23 cellular contexts compared by ENCODE assay signal in genomic region chr11:12778506-12778905, GRCh38.
DNase-seq lines count a peak whose midpoint lies in the region; ATAC-seq and TF ChIP-seq lines count a peak whose summit lies in the region.
"Had no signal": no experiment of that assay in that cellular context is flagged by ENCODE, and none has a peak within 500 bp of the region (broad histone marks: within the 10 kb centered on the region; RNA-seq: fewer than 3 reads in every experiment).

No MANE protein-coding gene starts in this region.

- H3K4me3 ChIP-seq in SJCRH30 = no peak overlapping the region
- H3K4me3 ChIP-seq in fibroblast of lung (replicated peaks in 1 of 4; ENCODE audit: control extremely low read depth in 1 of 4, insufficient read depth in 1 of 4, low read depth in 3 of 4, low read length in 4 of 4) = no peak overlapping the region
- H3K4me3 ChIP-seq in psoas muscle = no peak overlapping the region
- H3K4me3 ChIP-seq in vagina = no peak overlapping the region
- H3K4me3 ChIP-seq: lung, MG63 had no signal

- no peak overlapping the region for H3K4me2 ChIP-seq in fibroblast of lung (ENCODE audit: extremely low read depth, insufficient read depth, low read length)

- peaks cover 2% of the 10 kb centered on the region for H4K20me1 ChIP-seq in fibroblast of lung (ENCODE audit: control insufficient read depth, extremely low read depth, insufficient read depth, low read length)

- H3K36me3 ChIP-seq in SJCRH30 (peaks cover 15% of the 10 kb centered on the region), fibroblast of lung (ENCODE audit: control insufficient read depth, insufficient read depth, low read length) (no peaks in the 10 kb centered on the region), psoas muscle (ENCODE audit: insufficient read depth in 1 of 2, low read depth in 1 of 2) (no peaks in the 10 kb centered on the region), vagina (no peaks in the 10 kb centered on the region)

- H3K27me3 ChIP-seq in SJCRH30 = no peaks in the 10 kb centered on the region
- no peaks in the 10 kb centered on the region for H3K27me3 ChIP-seq in fibroblast of lung (ENCODE audit: control insufficient read depth, insufficient read depth, low read length)
- no peaks in the 10 kb centered on the region for H3K27me3 ChIP-seq in psoas muscle (ENCODE audit: insufficient read depth in 3 of 3, low read length in 2 of 3)
- no peaks in the 10 kb centered on the region for H3K27me3 ChIP-seq in vagina
- H3K27me3 ChIP-seq: foreskin keratinocyte, MG63 had no signal

- intact Hi-C loops in psoas muscle (cut with DNase I) = no loop called here
- intact Hi-C loops in vagina (cut with DNase I) = no loop called here

- TF ChIP-seq CTCF in fibroblast of lung (conservative IDR thresholded peaks at IDR 0.05 in 1 of 2, IDR thresholded peaks at IDR 0.05 in 1 of 2; ENCODE audit: low read depth in 1 of 2, low read length in 2 of 2) (no peak), psoas muscle (IDR thresholded peaks at IDR 0.05) (no peak), vagina (IDR thresholded peaks at IDR 0.05) (no peak)

- H3K9me3 ChIP-seq in SJCRH30 (replicated peaks) = peaks cover 4% of the 10 kb centered on the region
- H3K9me3 ChIP-seq in fibroblast of lung (ENCODE audit: control insufficient read depth, insufficient read depth, low read depth, low read length) = no peaks in the 10 kb centered on the region
- H3K9me3 ChIP-seq in psoas muscle = no peaks in the 10 kb centered on the region
- no peaks in the 10 kb centered on the region for H3K9me3 ChIP-seq in vagina
- H3K9me3 ChIP-seq: MG63 had no signal

- H3K9ac ChIP-seq in fibroblast of lung (ENCODE audit: insufficient read depth, low read length) = no peak overlapping the region

- no peak for DNase-seq in SJCRH30
- no peak for DNase-seq in fibroblast of lung (ENCODE audit: low read depth in 2 of 2)
- no peak for DNase-seq in psoas muscle
- peak in 1 of 2 donors; percentile 27 for DNase-seq in vagina (ENCODE audit: extremely low spot score in 2 of 2)
- no peak for DNase-seq in activated CD4-positive, alpha-beta T cell treated with anti-CD3 and anti-CD28 coated beads, Interleukin-2, amount 50 U/mL, for 48 hours
- DNase-seq in kidney tubule cell (ENCODE audit: low spot score) = no peak
- DNase-seq: activated CD4-positive, alpha-beta T cell treated with anti-CD3 and anti-CD28 coated beads, Interleukin-2, amount 50 U/mL, for 1 hour; aorta; caudate nucleus; COR-L47; DMS79 treated with DMSO at 0.1 percent for 48 hours; foreskin keratinocyte; hypothalamus; islet precursor cell; MG63; naive B cell; NCI-H1417 treated with DMSO at 0.1 percent for 48 hours; NCI-H510A treated with DMSO at 0.1 percent for 48 hours; right cardiac atrium; T-helper 17 cell; WERI-Rb-1 had no signal

- H3K27ac ChIP-seq in SJCRH30 = peak overlapping the region; percentile 72
- peak overlapping the region; percentile 42 for H3K27ac ChIP-seq in fibroblast of lung (ENCODE audit: insufficient read depth, low read length)
- peak overlapping the region; percentile 84 for H3K27ac ChIP-seq in psoas muscle
- H3K27ac ChIP-seq in vagina = peak overlapping the region; percentile 10
- H3K27ac ChIP-seq: foreskin keratinocyte, WERI-Rb-1 had no signal

- ATAC-seq in psoas muscle (no peak), GM18502 (IDR thresholded peaks at IDR 0.05; ENCODE audit: poor library complexity, unreplicated experiment) (no peak)
- ATAC-seq: foreskin keratinocyte, right cardiac atrium, T-helper 17 cell had no signal

- H3K4me1 ChIP-seq in SJCRH30 (peaks cover 48% of the 10 kb centered on the region), fibroblast of lung (ENCODE audit: control insufficient read depth, extremely low read depth, insufficient read depth, low read length) (peaks cover 13% of the 10 kb centered on the region), psoas muscle (peaks cover 46% of the 10 kb centered on the region), vagina (peaks cover 14% of the 10 kb centered on the region)

- TF ChIP-seq POLR2A in vagina (IDR thresholded peaks at IDR 0.05) = no peak

- peaks cover 84% of the 10 kb centered on the region for H3K79me2 ChIP-seq in fibroblast of lung (ENCODE audit: control insufficient read depth, insufficient read depth, low read length)

- H2AFZ ChIP-seq in fibroblast of lung (ENCODE audit: low read length) = no peak overlapping the region

Comparison
In these comparisons a context has a peak if more than half of its experiments do, and no peak if none do; other contexts are left out.
1. H3K27ac ChIP-seq: peak in every context shown above with its lines; median percentile 84 in psoas muscle; 72 in SJCRH30; 42 in fibroblast of lung; 10 in vagina.